16 cellular contexts compared by ENCODE assay signal in the genomic region with DNA sequence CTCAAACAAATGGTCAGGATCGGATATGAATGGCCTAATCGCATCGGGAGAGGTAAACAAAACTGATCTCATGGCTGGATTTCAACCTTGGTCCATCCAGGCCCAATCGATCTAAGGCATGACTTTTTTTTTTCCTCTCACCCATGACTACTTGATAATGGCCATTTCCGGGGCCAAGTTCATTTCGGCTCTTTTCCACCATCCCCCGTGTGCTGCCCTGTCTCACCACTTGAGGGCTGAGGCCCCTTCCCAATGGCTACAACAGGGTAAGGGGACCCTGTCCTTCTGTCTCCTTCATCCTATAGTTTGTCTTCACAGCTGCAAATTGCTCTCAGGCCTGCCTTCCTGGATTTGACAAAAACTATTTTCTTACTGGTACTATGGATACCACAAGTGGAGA. TPM values are rescaled to one million over a fixed set of nuclear protein-coding genes. Genes with fewer than 3 reads are reported as not detected.
DNase-seq lines count a peak whose midpoint lies in the region; ATAC-seq, FAIRE-seq and TF ChIP-seq lines count a peak whose summit lies in the region.
"Had no signal": no experiment of that assay in that cellular context is flagged by ENCODE, and none has a peak within 500 bp of the region (broad histone marks: within the 10 kb centered on the region; RNA-seq: fewer than 3 reads in every experiment).

No MANE protein-coding gene starts in this region.

- no peaks in the 10 kb centered on the region for H3K27me3 ChIP-seq in ovary

- H3K4me3 ChIP-seq in HFF-Myc (replicated peaks; ENCODE audit: low read depth, low read length) (no peak overlapping the region), ovary (no peak overlapping the region)
- H3K4me3 ChIP-seq: SK-N-MC, uterus had no signal

- TF ChIP-seq CTCF in HFF-Myc (IDR thresholded peaks at IDR 0.05; ENCODE audit: low read depth, low read length, missing control alignments) (peak; percentile 9), D721Med (IDR thresholded peaks at IDR 0.05; ENCODE audit: insufficient read depth, missing control alignments) (no peak), ovary (IDR thresholded peaks at IDR 0.05) (no peak)

- H3K36me3 Mint-ChIP-seq in activated T-cell treated with anti-CD3 and anti-CD28 coated beads, Interleukin-2, amount 50 U/mL, for 72 hours (ENCODE audit: insufficient read depth in 2 of 2): no peaks in the 10 kb centered on the region
- peaks cover 28% of the 10 kb centered on the region for H3K36me3 Mint-ChIP-seq in central memory CD8-positive, alpha-beta T cell (ENCODE audit: insufficient read depth)
- peaks cover 16% of the 10 kb centered on the region for H3K36me3 Mint-ChIP-seq in stimulated activated effector memory CD8-positive, alpha-beta T cell treated with anti-CD3 and anti-CD28 coated beads, Interleukin-12 subunit alpha, Interleukin-12 subunit beta, amount 100 ng/mL, for 72 hours

- intact Hi-C loops in ovary (cut with DNase I): no loop called here

- no peak overlapping the region for H3K27ac Mint-ChIP-seq in activated T-cell treated with anti-CD3 and anti-CD28 coated beads, Interleukin-2, amount 50 U/mL, for 72 hours
- H3K27ac Mint-ChIP-seq in central memory CD8-positive, alpha-beta T cell (ENCODE audit: low read depth): peak overlapping the region; percentile 81
- no peak overlapping the region for H3K27ac Mint-ChIP-seq in stimulated activated effector memory CD8-positive, alpha-beta T cell treated with anti-CD3 and anti-CD28 coated beads, Interleukin-12 subunit alpha, Interleukin-12 subunit beta, amount 100 ng/mL, for 72 hours

- no peaks in the 10 kb centered on the region for H3K27me3 Mint-ChIP-seq in activated T-cell treated with anti-CD3 and anti-CD28 coated beads, Interleukin-2, amount 50 U/mL, for 72 hours (ENCODE audit: low read depth)
- H3K27me3 Mint-ChIP-seq in central memory CD8-positive, alpha-beta T cell: no peaks in the 10 kb centered on the region

- FAIRE-seq in D721Med (lab: Jason Lieb, UNC): no peak

- ATAC-seq in activated T-cell treated with anti-CD3 and anti-CD28 coated beads, Interleukin-2, amount 50 U/mL, for 72 hours (replicated peaks in 1 of 2): peak; percentile 53 to 56
- no peak for ATAC-seq in central memory CD8-positive, alpha-beta T cell (replicated peaks; ENCODE audit: extremely low read depth, poor library complexity, severe bottlenecking)
- peak; percentile 45 for ATAC-seq in stimulated activated effector memory CD8-positive, alpha-beta T cell treated with anti-CD3 and anti-CD28 coated beads, Interleukin-12 subunit alpha, Interleukin-12 subunit beta, amount 100 ng/mL, for 72 hours
- ATAC-seq in GM19455 (IDR thresholded peaks at IDR 0.05; ENCODE audit: unreplicated experiment): no peak

- no peaks in the 10 kb centered on the region for H3K9me3 Mint-ChIP-seq in activated T-cell treated with anti-CD3 and anti-CD28 coated beads, Interleukin-2, amount 50 U/mL, for 72 hours
- no peaks in the 10 kb centered on the region for H3K9me3 Mint-ChIP-seq in central memory CD8-positive, alpha-beta T cell
- no peaks in the 10 kb centered on the region for H3K9me3 Mint-ChIP-seq in stimulated activated effector memory CD8-positive, alpha-beta T cell treated with anti-CD3 and anti-CD28 coated beads, Interleukin-12 subunit alpha, Interleukin-12 subunit beta, amount 100 ng/mL, for 72 hours

- no peaks in the 10 kb centered on the region for H3K4me1 ChIP-seq in ovary (ENCODE audit: insufficient read depth)
- H3K4me1 ChIP-seq: uterus had no signal

- TF ChIP-seq EP300 in ovary (IDR thresholded peaks at IDR 0.05): no peak

- 52 to 65% (median 56%) methylated on average over 7 of the region's 7 CpGs for WGBS in ovary, 3 donors

- peak in 1 of 2 donors; percentile 54 for DNase-seq in activated T-cell treated with anti-CD3 and anti-CD28 coated beads, Interleukin-2, amount 50 U/mL, for 72 hours
- no peak for DNase-seq in activated T-cell treated with anti-CD3 and anti-CD28 coated beads, Interleukin-2, amount 50 U/mL, for 1 hour
- DNase-seq in HFF-Myc (ENCODE audit: extremely low read depth, low read depth) (no peak), D721Med (ENCODE audit: insufficient read length, low spot score) (no peak), ovary (no peak)
- no peak for DNase-seq in central memory CD8-positive, alpha-beta T cell (ENCODE audit: low spot score in 2 of 2)
- DNase-seq in stimulated activated effector memory CD8-positive, alpha-beta T cell treated with anti-CD3 and anti-CD28 coated beads, Interleukin-12 subunit alpha, Interleukin-12 subunit beta, amount 100 ng/mL, for 72 hours (ENCODE audit: low spot score in 2 of 2): no peak
- DNase-seq: caudate nucleus; Kasumi-1; mammary epithelial cell; NCI-H2029; NK-92 treated with Interleukin-12 subunit alpha and Interleukin-12 subunit beta, amount 100 ng/mL, for 24 hours; posterior cingulate gyrus; uterus had no signal

- no peaks in the 10 kb centered on the region for H3K36me3 ChIP-seq in ovary
- H3K36me3 ChIP-seq: uterus had no signal

- H3K9me3 ChIP-seq in ovary: no peaks in the 10 kb centered on the region
- H3K9me3 ChIP-seq: uterus had no signal

- H3K4me1 Mint-ChIP-seq in activated T-cell treated with anti-CD3 and anti-CD28 coated beads, Interleukin-2, amount 50 U/mL, for 72 hours (ENCODE audit: low read depth): peaks cover 40% of the 10 kb centered on the region
- peaks cover 42% of the 10 kb centered on the region for H3K4me1 Mint-ChIP-seq in central memory CD8-positive, alpha-beta T cell
- peaks cover 38% of the 10 kb centered on the region for H3K4me1 Mint-ChIP-seq in stimulated activated effector memory CD8-positive, alpha-beta T cell treated with anti-CD3 and anti-CD28 coated beads, Interleukin-12 subunit alpha, Interleukin-12 subunit beta, amount 100 ng/mL, for 72 hours

- TF ChIP-seq POLR2A in ovary (IDR thresholded peaks at IDR 0.05): no peak

- no peak overlapping the region for H3K4me3 Mint-ChIP-seq in activated T-cell treated with anti-CD3 and anti-CD28 coated beads, Interleukin-2, amount 50 U/mL, for 72 hours
- no peak overlapping the region for H3K4me3 Mint-ChIP-seq in central memory CD8-positive, alpha-beta T cell
- no peak overlapping the region for H3K4me3 Mint-ChIP-seq in stimulated activated effector memory CD8-positive, alpha-beta T cell treated with anti-CD3 and anti-CD28 coated beads, Interleukin-12 subunit alpha, Interleukin-12 subunit beta, amount 100 ng/mL, for 72 hours

- H3K27ac ChIP-seq in ovary: no peak overlapping the region
- H3K27ac ChIP-seq: SK-N-MC, uterus had no signal

RNA-seq across cellular contexts. Expression of gene GRAP2, which starts 26.7 kb away (rescaled TPM):
- 10 to 100 TPM; 56.4 to 59.4 TPM for total RNA-seq in activated T-cell treated with anti-CD3 and anti-CD28 coated beads, Interleukin-2, amount 50 U/mL, for 72 hours
- total RNA-seq in ovary: 1 to 10 TPM in 1 of 7 donors, under 1 TPM in 5, not detected in 1; 0.46 to 1.5 (median 0.75) TPM
- 1 to 10 TPM in 1 of 2 donors, under 1 TPM in 1; 0.73 to 2.0 TPM for polyA plus RNA-seq in ovary

RNA-seq across cellular contexts. Expression of gene TMA7B, which starts 32.7 kb away (rescaled TPM):
- total RNA-seq in activated T-cell treated with anti-CD3 and anti-CD28 coated beads, Interleukin-2, amount 50 U/mL, for 72 hours: 1 to 10 TPM; 1.4 to 2.5 TPM
- total RNA-seq in ovary: not detected
- polyA plus RNA-seq in ovary: not detected
- total RNA-seq: mammary epithelial cell, uterus had no signal
- polyA plus RNA-seq: mammary epithelial cell had no signal

RNA-seq across cellular contexts. Expression of gene ENTHD1, which starts 34.0 kb away (rescaled TPM):
- total RNA-seq in activated T-cell treated with anti-CD3 and anti-CD28 coated beads, Interleukin-2, amount 50 U/mL, for 72 hours: under 1 TPM; 0.46 to 0.77 TPM
- total RNA-seq in ovary: under 1 TPM in 1 of 7 donors, not detected in 6; 0.23 TPM
- not detected for polyA plus RNA-seq in ovary
- total RNA-seq: mammary epithelial cell had no signal
- polyA plus RNA-seq: mammary epithelial cell had no signal

Comparison
In these comparisons a context has a peak if more than half of its experiments do, and no peak if none do; other contexts are left out.
1. ATAC-seq: peak in activated T-cell treated with anti-CD3 and anti-CD28 coated beads, Interleukin-2, amount 50 U/mL, for 72 hours (2 of 2) and stimulated activated effector memory CD8-positive, alpha-beta T cell treated with anti-CD3 and anti-CD28 coated beads, Interleukin-12 subunit alpha, Interleukin-12 subunit beta, amount 100 ng/mL, for 72 hours (single experiment); none in central memory CD8-positive, alpha-beta T cell (single experiment) and GM19455 (single experiment).
2. RNA of gene GRAP2, which starts 26.7 kb away (total RNA-seq): 56.4 to 59.4 TPM in activated T-cell treated with anti-CD3 and anti-CD28 coated beads, Interleukin-2, amount 50 U/mL, for 72 hours; 0.46 to 1.5 TPM in ovary; every median in the first group is over 10 times any median in the second.